Comparison of ENCODE assay signal across 1 cellular context in genomic region chr6:24494726-24495515, GRCh38.
TF ChIP-seq lines count a peak whose summit lies in the region.

ALDH5A1 (plus strand) TSS chr6:24494969; CDS start chr6:24494997, 28 bp downstream.

TF ChIP-seq in HepG2, 621 proteins besides CTCF, POLR2A, EP300 and RAD21 (continued from another document and continues in another):
- TF ChIP-seq ZNF407 (CRISPR knock-in tag; IDR thresholded peaks at IDR 0.05; ENCODE audit: not compliant biosample characterization): no peak
- 0 out of 2 replicates have a peak, but pooled peaks have one; percentile 37 for TF ChIP-seq FLYWCH1 (CRISPR knock-in tag; IDR thresholded peaks at IDR 0.05)
- TF ChIP-seq DNMT3B (CRISPR knock-in tag; conservative IDR thresholded peaks at IDR 0.05): no peak
- TF ChIP-seq ZSCAN9 (CRISPR knock-in tag; IDR thresholded peaks at IDR 0.05; ENCODE audit: borderline replicate concordance): peak; percentile 62
- peak; percentile 71 for TF ChIP-seq HOXA3 (CRISPR knock-in tag; IDR thresholded peaks at IDR 0.05)
- no peak for TF ChIP-seq NFE2 (CRISPR knock-in tag; IDR thresholded peaks at IDR 0.05)
- no peak; the same call in 1 of the 2 replicates for TF ChIP-seq ZNF780A (CRISPR knock-in tag; IDR thresholded peaks at IDR 0.05)
- TF ChIP-seq RARA (CRISPR knock-in tag; IDR thresholded peaks at IDR 0.05): peak; percentile 29
- TF ChIP-seq MEF2D (CRISPR knock-in tag; IDR thresholded peaks at IDR 0.05): no peak
- peak; percentile 77 for TF ChIP-seq ZNF12 (CRISPR knock-in tag; IDR thresholded peaks at IDR 0.05)
- TF ChIP-seq RCOR2 (CRISPR knock-in tag; IDR thresholded peaks at IDR 0.05): no peak
- TF ChIP-seq RNF219 (CRISPR knock-in tag; IDR thresholded peaks at IDR 0.05): no peak; the same call in 1 of the 2 replicates
- TF ChIP-seq ZMYM4 (CRISPR knock-in tag; IDR thresholded peaks at IDR 0.05): peak; percentile 82
- TF ChIP-seq NFIC (IDR thresholded peaks at IDR 0.05; ENCODE audit: low read length): no peak
- TF ChIP-seq TFE3 (CRISPR knock-in tag; IDR thresholded peaks at IDR 0.05): no peak
- TF ChIP-seq ZFY (CRISPR knock-in tag; IDR thresholded peaks at IDR 0.05): peak; percentile 98
- TF ChIP-seq ZNF629 (CRISPR knock-in tag; conservative IDR thresholded peaks at IDR 0.05): 0 out of 2 replicates have a peak, but pooled peaks have one; percentile 17
- TF ChIP-seq PLRG1 (conservative IDR thresholded peaks at IDR 0.05): no peak
- TF ChIP-seq ATF5 (CRISPR knock-in tag; IDR thresholded peaks at IDR 0.05; ENCODE audit: low read depth): peak; percentile 87
- no peak for TF ChIP-seq ZNF607 (CRISPR knock-in tag; IDR thresholded peaks at IDR 0.05; ENCODE audit: borderline replicate concordance)
- TF ChIP-seq CSRNP1 (CRISPR knock-in tag; IDR thresholded peaks at IDR 0.05): peak; percentile 72; the same call in 1 of the 2 replicates
- peak; percentile 61; the same call in 1 of the 2 replicates for TF ChIP-seq ARID5B (CRISPR knock-in tag; IDR thresholded peaks at IDR 0.05)
- no peak for TF ChIP-seq MLLT10 (CRISPR knock-in tag; IDR thresholded peaks at IDR 0.05)
- peak; percentile 57; the same call in 1 of the 2 replicates for TF ChIP-seq CSRNP2 (CRISPR knock-in tag; conservative IDR thresholded peaks at IDR 0.05; ENCODE audit: low read depth)
- TF ChIP-seq ZNF232 (CRISPR knock-in tag; IDR thresholded peaks at IDR 0.05; ENCODE audit: borderline replicate concordance): peak; percentile 6; the same call in 1 of the 2 replicates
- TF ChIP-seq ATF7 (IDR thresholded peaks at IDR 0.05): no peak
- TF ChIP-seq ATF7 (CRISPR knock-in tag; IDR thresholded peaks at IDR 0.05): peak; percentile 71; the same call in 1 of the 2 replicates
- TF ChIP-seq ZNF747 (CRISPR knock-in tag; IDR thresholded peaks at IDR 0.05; ENCODE audit: borderline replicate concordance): no peak
- peak; percentile 84; the same call in 1 of the 2 replicates for TF ChIP-seq KMT2A (CRISPR knock-in tag; IDR thresholded peaks at IDR 0.05)
- TF ChIP-seq ATF3 (CRISPR knock-in tag; IDR thresholded peaks at IDR 0.05): no peak
- peak; percentile 64; the same call in 1 of the 2 replicates for TF ChIP-seq ZNF414 (CRISPR knock-in tag; IDR thresholded peaks at IDR 0.05)
- TF ChIP-seq ONECUT2 (CRISPR knock-in tag; IDR thresholded peaks at IDR 0.05): peak; percentile 11; the same call in 1 of the 2 replicates
- peak; percentile 50; the same call in 1 of the 2 replicates for TF ChIP-seq ZNF773 (CRISPR knock-in tag; IDR thresholded peaks at IDR 0.05; ENCODE audit: borderline replicate concordance)
- no peak for TF ChIP-seq SP1 (IDR thresholded peaks at IDR 0.05)
- 0 out of 2 replicates have a peak, but pooled peaks have one; percentile 28 for TF ChIP-seq SP1 (CRISPR knock-in tag; IDR thresholded peaks at IDR 0.05)
- TF ChIP-seq ZNF275 (CRISPR knock-in tag; IDR thresholded peaks at IDR 0.05; ENCODE audit: borderline replicate concordance): no peak; the same call in 1 of the 2 replicates
